ENCODE assay signal across 15 cellular contexts in the genomic region with DNA sequence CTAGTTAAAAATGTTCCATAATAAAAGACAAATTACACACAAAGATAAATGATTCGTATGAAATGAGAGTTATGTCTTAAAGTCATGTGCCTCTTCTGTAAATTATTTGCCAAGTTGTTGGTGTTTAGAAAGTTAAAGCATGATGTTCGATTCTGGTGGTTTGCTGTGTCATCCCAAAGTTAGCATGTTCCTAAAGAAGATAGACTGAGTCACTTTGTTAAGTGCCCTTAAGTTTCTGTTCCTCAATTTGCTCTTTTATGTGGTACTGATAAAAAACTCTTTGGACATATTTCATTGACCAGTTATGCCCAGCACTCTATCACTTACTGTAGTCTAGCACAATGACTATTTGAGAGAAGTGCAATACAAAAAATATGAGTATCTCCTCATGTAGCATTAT.
DNase-seq lines count a peak whose midpoint lies in the region; ATAC-seq and TF ChIP-seq lines count a peak whose summit lies in the region.
"Had no signal": no experiment of that assay in that cellular context is flagged by ENCODE, and none has a peak within 500 bp of the region (broad histone marks: within the 10 kb centered on the region; RNA-seq: fewer than 3 reads in every experiment).

No MANE protein-coding gene starts in this region.

- H3K9me3 ChIP-seq in OCI-LY7 (ENCODE audit: low read length) (no peaks in the 10 kb centered on the region), hepatocyte (ENCODE audit: low read depth) (no peaks in the 10 kb centered on the region), upper lobe of left lung (no peaks in the 10 kb centered on the region)
- H3K9me3 ChIP-seq: psoas muscle had no signal

- CTCF ChIA-PET in OCI-LY7 (lab: Charles Lee; ENCODE audit: unreplicated experiment), result no interaction called here

- no peak for TF ChIP-seq POLR2A in upper lobe of left lung (IDR thresholded peaks at IDR 0.05)

- intact Hi-C loops in OCI-LY7 (cut with micrococcal nuclease; ENCODE audit: unreplicated experiment), result no loop called here

- H4K20me1 ChIP-seq in OCI-LY7 (ENCODE audit: insufficient read depth, low read length) (no peaks in the 10 kb centered on the region), hepatocyte (ENCODE audit: insufficient read depth, poor library complexity, severe bottlenecking) (no peaks in the 10 kb centered on the region)

- peak overlapping the region; percentile 3; the same call in 1 of the 2 replicates for H2AFZ ChIP-seq in OCI-LY7 (ENCODE audit: low read length)
- no peak overlapping the region for H2AFZ ChIP-seq in hepatocyte

- ATAC-seq in GM18508 (IDR thresholded peaks at IDR 0.05; ENCODE audit: insufficient read depth, unreplicated experiment) (peak; percentile 96), GM21529 (IDR thresholded peaks at IDR 0.05; ENCODE audit: unreplicated experiment) (peak; percentile 73), HG03196 (IDR thresholded peaks at IDR 0.05; ENCODE audit: unreplicated experiment) (peak; percentile 74), GM19324 (IDR thresholded peaks at IDR 0.05; ENCODE audit: low FRiP score, unreplicated experiment) (no peak), upper lobe of left lung (ENCODE audit: low FRiP score in 2 of 2) (no peak)
- ATAC-seq: psoas muscle had no signal

- H3K4me1 ChIP-seq in OCI-LY7 (ENCODE audit: insufficient read depth, low read length, poor library complexity, severe bottlenecking), result peaks cover 9% of the 10 kb centered on the region
- peaks cover 7% of the 10 kb centered on the region for H3K4me1 ChIP-seq in hepatocyte (ENCODE audit: insufficient read depth)
- no peaks in the 10 kb centered on the region for H3K4me1 ChIP-seq in upper lobe of left lung

- no peaks in the 10 kb centered on the region for H3K27me3 ChIP-seq in hepatocyte
- H3K27me3 ChIP-seq in upper lobe of left lung, result no peaks in the 10 kb centered on the region

- DNase-seq in OCI-LY7 (ENCODE audit: low spot score) (peak; percentile 28), NCI-H345 (lab: John Stamatoyannopoulos, UW) (no peak), hepatocyte (ENCODE audit: low spot score) (no peak), upper lobe of left lung (no peak)
- DNase-seq: activated CD4-positive, alpha-beta T cell treated with anti-CD3 and anti-CD28 coated beads, Interleukin-2, amount 50 U/mL, for 48 hours; DMS 273 treated with DMSO at 0.1 percent for 48 hours; effector CD4-positive, alpha-beta T cell; psoas muscle; RPMI8226; stimulated activated CD4-positive, alpha-beta T cell treated with anti-CD3 and anti-CD28 coated beads, Interleukin-1b, Interleukin-23, amount 100 ng/mL, for 48 hours; T-helper 9 cell had no signal

- H3K4me2 ChIP-seq in OCI-LY7 (ENCODE audit: low read length), result peak overlapping the region; percentile 23
- H3K4me2 ChIP-seq in hepatocyte, result no peak overlapping the region

- TF ChIP-seq EP300 in upper lobe of left lung (IDR thresholded peaks at IDR 0.05), result no peak

- H3K4me3 ChIP-seq in OCI-LY7 (ENCODE audit: low read depth, low read length, poor library complexity, severe bottlenecking) (no peak overlapping the region), hepatocyte (no peak overlapping the region), upper lobe of left lung (no peak overlapping the region)
- H3K4me3 ChIP-seq: psoas muscle had no signal

- 77% methylated on average over 2 of the region's 2 CpGs for WGBS in hepatocyte (ENCODE audit: low lambda C conversion rate, missing lambda C conversion rate)
- 74% methylated on average over 2 of the region's 2 CpGs for WGBS in upper lobe of left lung, 2 donors

- no peak overlapping the region for H3K27ac ChIP-seq in OCI-LY7 (ENCODE audit: low read depth, low read length, poor library complexity, severe bottlenecking)
- no peak overlapping the region for H3K27ac ChIP-seq in hepatocyte
- no peak overlapping the region for H3K27ac ChIP-seq in upper lobe of left lung
- H3K27ac ChIP-seq: psoas muscle had no signal

- BruUV-seq in OCI-LY7 (replicated peaks; lab: Mats Ljungman, UMichigan), result no TSS peak

- no peaks in the 10 kb centered on the region for H3K36me3 ChIP-seq in OCI-LY7 (ENCODE audit: insufficient read depth, low read length)
- H3K36me3 ChIP-seq in hepatocyte (replicated peaks; ENCODE audit: insufficient read depth, low read depth), result no peaks in the 10 kb centered on the region
- no peaks in the 10 kb centered on the region for H3K36me3 ChIP-seq in upper lobe of left lung

- H3K9me2 ChIP-seq in OCI-LY7 (ENCODE audit: insufficient read depth, low read length) (no peaks in the 10 kb centered on the region), hepatocyte (replicated peaks; ENCODE audit: insufficient read depth) (no peaks in the 10 kb centered on the region)

- TF ChIP-seq CTCF in OCI-LY7 (conservative IDR thresholded peaks at IDR 0.05; ENCODE audit: low read length) (no peak), hepatocyte (IDR thresholded peaks at IDR 0.05; ENCODE audit: poor library complexity) (no peak), upper lobe of left lung (IDR thresholded peaks at IDR 0.05) (no peak)

- POLR2A ChIA-PET in OCI-LY7 (lab: Charles Lee), result interaction anchor here (1.2 kb wide), 1 partner anchor 34 kb away, joined by 3 read pairs; no protein-coding TSS in a partner anchor

- H3K79me2 ChIP-seq in OCI-LY7 (ENCODE audit: insufficient read depth, low read depth, low read length) (no peaks in the 10 kb centered on the region), hepatocyte (no peaks in the 10 kb centered on the region)

Comparison
In these comparisons a context has a peak if more than half of its experiments do, and no peak if none do; other contexts are left out.
1. ATAC-seq: peak in GM18508 (single experiment), GM21529 (single experiment) and HG03196 (single experiment); none in GM19324 (single experiment) and upper lobe of left lung (0 of 2).